ENCODE assay signal across 19 cellular contexts in the genomic region with DNA sequence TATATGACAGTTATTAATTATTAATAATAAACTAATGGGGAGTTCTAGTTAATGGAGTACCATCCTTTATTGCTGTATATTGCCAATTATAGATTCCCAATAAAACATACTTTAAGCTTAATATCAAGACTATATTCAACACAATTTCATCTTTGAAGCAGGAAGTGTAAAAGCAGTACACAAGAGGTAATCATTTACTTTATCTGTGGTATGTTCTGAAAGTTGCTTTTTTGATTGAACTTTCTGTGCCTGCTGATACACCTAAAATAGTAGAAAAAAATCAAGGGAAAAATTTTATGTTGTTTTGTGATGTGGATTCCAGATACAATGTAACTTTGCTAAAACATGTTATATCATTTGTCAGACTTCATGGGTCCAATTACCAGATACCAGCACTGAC. TPM values are rescaled to one million over a fixed set of nuclear protein-coding genes. Genes with fewer than 3 reads are reported as not detected.
DNase-seq lines count a peak whose midpoint lies in the region; ATAC-seq and TF ChIP-seq lines count a peak whose summit lies in the region.
"Had no signal": no experiment of that assay in that cellular context is flagged by ENCODE, and none has a peak within 500 bp of the region (broad histone marks: within the 10 kb centered on the region; RNA-seq: fewer than 3 reads in every experiment).

No MANE protein-coding gene starts in this region.

- TF ChIP-seq EP300 in suprapubic skin (IDR thresholded peaks at IDR 0.05) = no peak

- no peak for TF ChIP-seq POLR2A in suprapubic skin (IDR thresholded peaks at IDR 0.05)

- H3K4me1 Mint-ChIP-seq in stimulated activated memory B cell treated with anti-CD40 and anti-IgM and Interleukin-4, amounts not matched to agents 10 μg/mL and 1 μg/mL and 100 μg/mL, for 72 hours = no peaks in the 10 kb centered on the region

- H3K27ac ChIP-seq in suprapubic skin = no peak overlapping the region
- H3K27ac ChIP-seq: A549, RWPE1 had no signal

- DNase-seq in suprapubic skin (ENCODE audit: low spot score in 2 of 2) = no peak
- no peak for DNase-seq in MG63
- DNase-seq: CD4-positive, alpha-beta T cell; IMR-90; NCI-H1417 treated with DMSO at 0.1 percent for 48 hours; NCI-H187 treated with DMSO at 0.1 percent for 48 hours; NCI-H345; NCI-H524 treated with DMSO at 0.1 percent for 48 hours; PC-3; SIG-M5; T-helper 1 cell had no signal

- peaks cover 56% of the 10 kb centered on the region for H3K36me3 Mint-ChIP-seq in stimulated activated memory B cell treated with anti-CD40 and anti-IgM and Interleukin-4, amounts not matched to agents 10 μg/mL and 1 μg/mL and 100 μg/mL, for 72 hours

- H3K27me3 Mint-ChIP-seq in stimulated activated memory B cell treated with anti-CD40 and anti-IgM and Interleukin-4, amounts not matched to agents 10 μg/mL and 1 μg/mL and 100 μg/mL, for 72 hours = no peaks in the 10 kb centered on the region
- H3K27me3 Mint-ChIP-seq: CD4-positive, alpha-beta T cell had no signal

- ATAC-seq in GM18517 (IDR thresholded peaks at IDR 0.05; ENCODE audit: unreplicated experiment) (peak; percentile 59), GM19438 (IDR thresholded peaks at IDR 0.05; ENCODE audit: low read depth, unreplicated experiment) (peak; percentile 62), HG03064 (IDR thresholded peaks at IDR 0.05; ENCODE audit: low read depth, unreplicated experiment) (peak; percentile 67), HG03457 (IDR thresholded peaks at IDR 0.05; ENCODE audit: unreplicated experiment) (peak; percentile 59)
- no peak for ATAC-seq in stimulated activated memory B cell treated with anti-CD40 and anti-IgM and Interleukin-4, amounts not matched to agents 10 μg/mL and 1 μg/mL and 100 μg/mL, for 72 hours
- ATAC-seq: A549, GM12878, PC-3 had no signal

- H3K9me3 ChIP-seq in suprapubic skin (no peaks in the 10 kb centered on the region), MG63 (no peaks in the 10 kb centered on the region)
- H3K9me3 ChIP-seq: A549 had no signal

- no peak overlapping the region for H3K27ac Mint-ChIP-seq in stimulated activated memory B cell treated with anti-CD40 and anti-IgM and Interleukin-4, amounts not matched to agents 10 μg/mL and 1 μg/mL and 100 μg/mL, for 72 hours

- no peak overlapping the region for H3K4me3 Mint-ChIP-seq in stimulated activated memory B cell treated with anti-CD40 and anti-IgM and Interleukin-4, amounts not matched to agents 10 μg/mL and 1 μg/mL and 100 μg/mL, for 72 hours
- H3K4me3 Mint-ChIP-seq: CD4-positive, alpha-beta T cell had no signal

- H3K4me3 ChIP-seq in suprapubic skin = no peak overlapping the region
- no peak overlapping the region for H3K4me3 ChIP-seq in MG63
- H3K4me3 ChIP-seq: A549, GM12878 had no signal

- H3K27me3 ChIP-seq in suprapubic skin = no peaks in the 10 kb centered on the region
- no peaks in the 10 kb centered on the region for H3K27me3 ChIP-seq in MG63

- H3K36me3 ChIP-seq in suprapubic skin (peaks cover 54% of the 10 kb centered on the region), MG63 (peaks cover 2% of the 10 kb centered on the region; the same call in 1 of the 2 replicates)

- peaks cover 6% of the 10 kb centered on the region for H3K9me3 Mint-ChIP-seq in stimulated activated memory B cell treated with anti-CD40 and anti-IgM and Interleukin-4, amounts not matched to agents 10 μg/mL and 1 μg/mL and 100 μg/mL, for 72 hours
- H3K9me3 Mint-ChIP-seq: CD4-positive, alpha-beta T cell had no signal

- no peaks in the 10 kb centered on the region for H3K4me1 ChIP-seq in suprapubic skin
- H3K4me1 ChIP-seq: A549 had no signal

- TF ChIP-seq CTCF in suprapubic skin (IDR thresholded peaks at IDR 0.05) = no peak

RNA-seq across cellular contexts. Expression of gene ACO1, which starts 58.0 kb away (rescaled TPM):
- 10 to 100 TPM; 18.2 to 25.1 (median 19.9) TPM for total RNA-seq in suprapubic skin
- total RNA-seq in MG63 (2014; rRNA removed; shearing (Covaris generic); ENCODE audit: low replicate concordance) = 27.9 and 29.2 TPM in 2 replicates
